Comparison of ENCODE assay signal across 8 cellular contexts in genomic region chr18:58670561-58671121, GRCh38. TPM values are rescaled to one million over a fixed set of nuclear protein-coding genes. Genes with fewer than 3 reads are reported as not detected.
DNase-seq lines count a peak whose midpoint lies in the region; ATAC-seq, FAIRE-seq and TF ChIP-seq lines count a peak whose summit lies in the region.

No MANE protein-coding gene starts in this region.

- peaks cover 18% of the 10 kb centered on the region for H3K4me1 Mint-ChIP-seq in WTC11
- peaks cover 56% of the 10 kb centered on the region for H3K4me1 Mint-ChIP-seq in stimulated activated effector memory CD8-positive, alpha-beta T cell treated with anti-CD3 and anti-CD28 coated beads, Interleukin-12 subunit alpha, Interleukin-12 subunit beta, amount 100 ng/mL, for 72 hours

- H3K27ac ChIP-seq in iPS DF 6.9 (ENCODE audit: low read length): no peak overlapping the region

- H3K9me3 Mint-ChIP-seq in WTC11: no peaks in the 10 kb centered on the region
- no peaks in the 10 kb centered on the region for H3K9me3 Mint-ChIP-seq in stimulated activated effector memory CD8-positive, alpha-beta T cell treated with anti-CD3 and anti-CD28 coated beads, Interleukin-12 subunit alpha, Interleukin-12 subunit beta, amount 100 ng/mL, for 72 hours

- peak; percentile 0 for ATAC-seq in HG03097 (IDR thresholded peaks at IDR 0.05; ENCODE audit: low FRiP score, unreplicated experiment)
- ATAC-seq in WTC11: peak; percentile 56
- ATAC-seq in stimulated activated effector memory CD8-positive, alpha-beta T cell treated with anti-CD3 and anti-CD28 coated beads, Interleukin-12 subunit alpha, Interleukin-12 subunit beta, amount 100 ng/mL, for 72 hours: no peak

- peak overlapping the region; percentile 85 for H3K27ac Mint-ChIP-seq in WTC11
- H3K27ac Mint-ChIP-seq in stimulated activated effector memory CD8-positive, alpha-beta T cell treated with anti-CD3 and anti-CD28 coated beads, Interleukin-12 subunit alpha, Interleukin-12 subunit beta, amount 100 ng/mL, for 72 hours: peak overlapping the region; percentile 85

- no peaks in the 10 kb centered on the region for H3K36me3 ChIP-seq in iPS DF 6.9 (ENCODE audit: control insufficient read depth, insufficient read depth, low read length)

- no peaks in the 10 kb centered on the region for H3K9me3 ChIP-seq in iPS DF 6.9 (ENCODE audit: control insufficient read depth, insufficient read depth, low read length)

- POLR2A ChIA-PET in WTC11 (lab: Charles Lee): interaction anchor here (0.7 to 1.3 kb wide), 3 partner anchors 12 to 177 kb away, joined by 3 to 8 read pairs (median 3); no protein-coding TSS in a partner anchor

- peak; percentile 39 for DNase-seq in CD1c-positive myeloid dendritic cell (ENCODE audit: extremely low spot score)
- peak; percentile 29 for DNase-seq in WTC11 (ENCODE audit: low spot score)
- peak; percentile 35 for DNase-seq in iPS DF 6.9 (ENCODE audit: low read depth, low spot score)
- DNase-seq in stimulated activated effector memory CD8-positive, alpha-beta T cell treated with anti-CD3 and anti-CD28 coated beads, Interleukin-12 subunit alpha, Interleukin-12 subunit beta, amount 100 ng/mL, for 72 hours (ENCODE audit: low spot score in 2 of 2): peak in 1 of 2 donors; percentile 49
- no peak for DNase-seq in stimulated activated CD8-positive, alpha-beta memory T cell treated with anti-CD3 and anti-CD28 coated beads, Interleukin-4, amount 100 ng/mL, for 48 hours
- DNase-seq in frontal cortex (ENCODE audit: low spot score in 2 of 2): no peak
- DNase-seq in GM19240 (ENCODE audit: insufficient read length, low spot score): no peak

- FAIRE-seq in frontal cortex (lab: Jason Lieb, UNC): no peak

- peak overlapping the region; percentile 82 for H3K4me3 Mint-ChIP-seq in WTC11
- peak overlapping the region; percentile 89 for H3K4me3 Mint-ChIP-seq in stimulated activated effector memory CD8-positive, alpha-beta T cell treated with anti-CD3 and anti-CD28 coated beads, Interleukin-12 subunit alpha, Interleukin-12 subunit beta, amount 100 ng/mL, for 72 hours

- WGBS in iPS DF 6.9 (ENCODE audit: insufficient coverage, insufficient read length): no CpG with 5 or more reads among the region's 25 CpGs

- no peaks in the 10 kb centered on the region for H3K27me3 Mint-ChIP-seq in WTC11 (ENCODE audit: low read depth)

- peak overlapping the region; percentile 71; the same call in 1 of the 2 replicates for H3K4me3 ChIP-seq in iPS DF 6.9 (ENCODE audit: low read length)

- H3K4me1 ChIP-seq in iPS DF 6.9 (ENCODE audit: control insufficient read depth, insufficient read depth, low read length): no peaks in the 10 kb centered on the region

- TF ChIP-seq CTCF in WTC11 (IDR thresholded peaks at IDR 0.05): no peak

- H3K27me3 ChIP-seq in iPS DF 6.9 (ENCODE audit: control insufficient read depth, insufficient read depth, low read length): no peaks in the 10 kb centered on the region

- H3K36me3 Mint-ChIP-seq in WTC11: no peaks in the 10 kb centered on the region
- peaks cover 9% of the 10 kb centered on the region for H3K36me3 Mint-ChIP-seq in stimulated activated effector memory CD8-positive, alpha-beta T cell treated with anti-CD3 and anti-CD28 coated beads, Interleukin-12 subunit alpha, Interleukin-12 subunit beta, amount 100 ng/mL, for 72 hours

- CTCF ChIA-PET in WTC11 (lab: Charles Lee): interaction anchor here (0.7 to 5.0 kb wide), 15 partner anchors 8 to 400 kb away, joined by 3 to 45 read pairs (median 4); no protein-coding TSS in a partner anchor

TF ChIP-seq in WTC11, 78 proteins besides CTCF, POLR2A, EP300 and RAD21 (continues in another document):
- TF ChIP-seq E2F1 (CRISPR knock-in tag; IDR thresholded peaks at IDR 0.05) (no peak), ZNF138 (CRISPR knock-in tag; conservative IDR thresholded peaks at IDR 0.05) (no peak), RELA (CRISPR knock-in tag; IDR thresholded peaks at IDR 0.05; ENCODE audit: borderline replicate concordance) (no peak), FOXP1 (CRISPR knock-in tag; IDR thresholded peaks at IDR 0.05; ENCODE audit: borderline replicate concordance) (no peak), JUN (CRISPR knock-in tag; IDR thresholded peaks at IDR 0.05) (no peak), NR3C1 (CRISPR knock-in tag; conservative IDR thresholded peaks at IDR 0.05; ENCODE audit: low read depth) (no peak), USF2 (CRISPR knock-in tag; IDR thresholded peaks at IDR 0.05) (no peak), ZMAT4 (CRISPR knock-in tag; IDR thresholded peaks at IDR 0.05) (no peak), KAT7 (CRISPR knock-in tag; IDR thresholded peaks at IDR 0.05; ENCODE audit: borderline replicate concordance) (no peak), HMGXB4 (CRISPR knock-in tag; IDR thresholded peaks at IDR 0.05) (0 out of 2 replicates have a peak, but pooled peaks have one; percentile 16), ZNF425 (CRISPR knock-in tag; conservative IDR thresholded peaks at IDR 0.05) (no peak), CREM (CRISPR knock-in tag; IDR thresholded peaks at IDR 0.05) (no peak), MAX (CRISPR knock-in tag; IDR thresholded peaks at IDR 0.05) (peak; percentile 38; the same call in 1 of the 2 replicates)

RNA-seq across cellular contexts. Expression of gene MALT1, which starts 0.6 kb away (rescaled TPM):
- total RNA-seq in WTC11 (2021) (11.2 to 13.6 TPM (median 13.2 TPM) in 3 replicates), frontal cortex (26.9 TPM)

RNA-seq across cellular contexts. Expression of gene ALPK2, which starts 41.8 kb away (rescaled TPM):
- total RNA-seq in WTC11 (2021) (0.07 to 0.18 TPM (median 0.07 TPM) in 3 replicates), frontal cortex (not detected)

Comparison
In these comparisons a context has a peak if more than half of its experiments do, and no peak if none do; other contexts are left out.
1. DNase-seq: peak in CD1c-positive myeloid dendritic cell (single experiment), WTC11 (single experiment) and iPS DF 6.9 (single experiment); none in stimulated activated CD8-positive, alpha-beta memory T cell treated with anti-CD3 and anti-CD28 coated beads, Interleukin-4, amount 100 ng/mL, for 48 hours (single experiment), frontal cortex (0 of 2) and GM19240 (single experiment).